ENCODE assay signal across 9 cellular contexts in the genomic region with DNA sequence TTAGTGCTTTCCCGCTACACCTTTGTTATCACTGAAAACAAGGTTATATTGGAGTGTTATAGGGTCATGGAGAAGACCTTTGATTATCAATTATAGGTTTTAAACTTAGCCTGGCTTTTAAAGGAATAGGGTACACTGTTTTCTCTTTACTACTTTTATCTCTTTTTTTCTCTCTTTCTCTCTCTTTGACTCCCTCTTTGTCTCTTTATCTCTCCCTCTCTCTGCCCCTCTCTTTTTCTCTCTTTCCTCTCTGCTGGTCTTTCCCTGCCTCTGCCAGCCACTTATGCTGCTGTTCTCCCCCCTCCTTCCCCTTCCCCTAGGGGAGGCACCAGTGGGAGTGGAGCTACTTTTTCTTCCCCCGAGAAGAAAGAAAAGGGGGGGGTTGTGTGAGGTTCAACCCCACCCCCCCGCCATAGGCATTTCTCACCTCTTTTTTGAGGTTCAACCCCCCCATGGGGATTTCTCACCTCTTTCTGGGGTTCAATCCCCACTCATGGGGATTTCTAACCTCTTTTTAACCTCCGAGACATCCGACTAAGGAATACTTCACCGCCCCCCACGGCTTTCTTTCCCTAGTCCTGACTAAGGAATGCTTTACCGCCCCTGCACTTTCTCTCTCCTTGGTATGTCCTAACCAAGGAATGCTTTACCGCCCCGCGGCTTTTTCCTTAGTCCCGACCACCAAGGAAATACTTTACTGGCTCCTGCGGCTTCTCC. TPM values are rescaled to one million over a fixed set of nuclear protein-coding genes. Genes with fewer than 3 reads are reported as not detected.
DNase-seq lines count a peak whose midpoint lies in the region; ATAC-seq and TF ChIP-seq lines count a peak whose summit lies in the region.
"Had no signal": no experiment of that assay in that cellular context is flagged by ENCODE, and none has a peak within 500 bp of the region (broad histone marks: within the 10 kb centered on the region; RNA-seq: fewer than 3 reads in every experiment).

No MANE protein-coding gene starts in this region.

- DNase-seq in HEK293T (ENCODE audit: extremely low spot score) (no peak), astrocyte of the cerebellum (ENCODE audit: low read depth) (peak; percentile 78)
- DNase-seq in activated naive CD4-positive, alpha-beta T cell treated with anti-CD3 and anti-CD28 coated beads, Interleukin-2, amount 10 ng/mL, durations not matched to agents 7 days and 5 days, result no peak

- H3K9me3 ChIP-seq in iPS-15b (ENCODE audit: control insufficient read depth, insufficient read depth, low read length) (no peaks in the 10 kb centered on the region), skeletal muscle satellite cell (replicated peaks; ENCODE audit: low read length) (peaks cover 5% of the 10 kb centered on the region)

- in situ Hi-C loops in astrocyte of the cerebellum (cut with HindIII; ENCODE audit: low sequenced_read_pairs), result no loop called here

- H3K9me3 Mint-ChIP-seq in activated naive CD4-positive, alpha-beta T cell treated with anti-CD3 and anti-CD28 coated beads, Interleukin-2, amount 10 ng/mL, durations not matched to agents 7 days and 5 days, result peaks cover 11% of the 10 kb centered on the region

- no peak for TF ChIP-seq CTCF in astrocyte of the cerebellum (IDR thresholded peaks at IDR 0.05; ENCODE audit: low read depth, low read length, missing control alignments)

- no peaks in the 10 kb centered on the region for H3K4me1 Mint-ChIP-seq in activated naive CD4-positive, alpha-beta T cell treated with anti-CD3 and anti-CD28 coated beads, Interleukin-2, amount 10 ng/mL, durations not matched to agents 7 days and 5 days

- H3K36me3 Mint-ChIP-seq in activated naive CD4-positive, alpha-beta T cell treated with anti-CD3 and anti-CD28 coated beads, Interleukin-2, amount 10 ng/mL, durations not matched to agents 7 days and 5 days, result no peaks in the 10 kb centered on the region

- H3K27ac Mint-ChIP-seq in activated naive CD4-positive, alpha-beta T cell treated with anti-CD3 and anti-CD28 coated beads, Interleukin-2, amount 10 ng/mL, durations not matched to agents 7 days and 5 days, result no peak overlapping the region

- peak overlapping the region; percentile 13 for H3K4me3 ChIP-seq in astrocyte of the cerebellum (ENCODE audit: low read depth, low read length)
- peak overlapping the region; percentile 32 for H3K4me3 ChIP-seq in iPS-15b (ENCODE audit: low read depth, low read length)
- H3K4me3 ChIP-seq in skeletal muscle satellite cell (ENCODE audit: low read length), result no peak overlapping the region

- no peaks in the 10 kb centered on the region for H3K36me3 ChIP-seq in iPS-15b (ENCODE audit: control insufficient read depth, insufficient read depth, low read length)
- no peaks in the 10 kb centered on the region for H3K36me3 ChIP-seq in skeletal muscle satellite cell (ENCODE audit: insufficient read depth, low read length)

- H3K4me1 ChIP-seq in iPS-15b (ENCODE audit: control insufficient read depth, insufficient read depth, low read length) (peaks cover 27% of the 10 kb centered on the region), skeletal muscle satellite cell (ENCODE audit: control insufficient read depth, insufficient read depth, low read length) (peaks cover 7% of the 10 kb centered on the region)

- H3K27me3 Mint-ChIP-seq in activated naive CD4-positive, alpha-beta T cell treated with anti-CD3 and anti-CD28 coated beads, Interleukin-2, amount 10 ng/mL, durations not matched to agents 7 days and 5 days, result peaks cover 61% of the 10 kb centered on the region

- peak overlapping the region; percentile 66 for H3K4me2 ChIP-seq in skeletal muscle satellite cell (ENCODE audit: low read length)

- H3K27me3 ChIP-seq in iPS-15b (ENCODE audit: control insufficient read depth, insufficient read depth, low read length), result no peaks in the 10 kb centered on the region
- peaks cover 18% of the 10 kb centered on the region for H3K27me3 ChIP-seq in skeletal muscle satellite cell (ENCODE audit: control insufficient read depth, insufficient read depth, low read length)

- H3K4me3 Mint-ChIP-seq in activated naive CD4-positive, alpha-beta T cell treated with anti-CD3 and anti-CD28 coated beads, Interleukin-2, amount 10 ng/mL, durations not matched to agents 7 days and 5 days, result no peak overlapping the region

- CTCF ChIA-PET in HEK293T (lab: Yijun Ruan, JAX), result interaction anchor here (0.6 to 1.8 kb wide), 4 partner anchors 72 to 281 kb away, joined by 3 to 16 read pairs (median 4); no protein-coding TSS in a partner anchor
- CTCF ChIA-PET in activated naive CD4-positive, alpha-beta T cell treated with anti-CD3 and anti-CD28 coated beads, Interleukin-2, amount 10 ng/mL, durations not matched to agents 7 days and 5 days (lab: Charles Lee), result no interaction called here

- POLR2A ChIA-PET in HEK293T (lab: Yijun Ruan, JAX), result interaction anchor here (1.8 kb wide), 2 partner anchors 165 to 204 kb away, joined by 6 read pairs; partner anchors contain the start of gene RBBP4

- ATAC-seq in GM21825 (IDR thresholded peaks at IDR 0.05; ENCODE audit: unreplicated experiment) (no peak), GM19467 (IDR thresholded peaks at IDR 0.05; ENCODE audit: unreplicated experiment) (no peak), HG03280 (IDR thresholded peaks at IDR 0.05; ENCODE audit: unreplicated experiment) (no peak)
- ATAC-seq: Right ventricle myocardium inferior had no signal

- H3K9ac ChIP-seq in iPS-15b (ENCODE audit: low read depth, low read length) (no peak overlapping the region), skeletal muscle satellite cell (ENCODE audit: low read depth, low read length) (peak overlapping the region; percentile 37)

TF ChIP-seq in HEK293T, 16 proteins besides CTCF, POLR2A, EP300 and RAD21:
- TF ChIP-seq SUZ12 (IDR thresholded peaks at IDR 0.05), result no peak
- peak; percentile 14; the same call in 1 of the 2 replicates for TF ChIP-seq FOXM1 (IDR thresholded peaks at IDR 0.05; ENCODE audit: borderline replicate concordance)
- peak; percentile 51; the same call in 1 of the 2 replicates for TF ChIP-seq BHLHE40 (IDR thresholded peaks at IDR 0.05; ENCODE audit: borderline replicate concordance)
- no peak for TF ChIP-seq FOXA1 (IDR thresholded peaks at IDR 0.05)
- TF ChIP-seq L3MBTL2 (conservative IDR thresholded peaks at IDR 0.05), result peak; percentile 34; the same call in 1 of the 2 replicates

RNA-seq across cellular contexts. Expression of gene ZBTB8B, which starts 17.2 kb away (rescaled TPM):
- not detected in 2 replicates for total RNA-seq in skeletal muscle satellite cell (2012; rRNA removed)
- total RNA-seq: Right ventricle myocardium inferior had no signal

RNA-seq across cellular contexts. Expression of gene BSDC1, which starts 53.4 kb away (rescaled TPM):
- 38.7 and 40.8 TPM in 2 replicates for total RNA-seq in skeletal muscle satellite cell (2012; rRNA removed)
